Comparison of ENCODE assay signal across 1 cellular context in genomic region chr5:181221792-181222629, GRCh38.
TF ChIP-seq lines count a peak whose summit lies in the region.

No MANE protein-coding gene starts in this region.

TF ChIP-seq in K562, 482 proteins besides CTCF, POLR2A, EP300 and RAD21 (continued from another document and continues in another):
- TF ChIP-seq FOXP4 (CRISPR knock-in tag; IDR thresholded peaks at IDR 0.05; ENCODE audit: borderline replicate concordance) (no peak), BHLHE40 (IDR thresholded peaks at IDR 0.05; ENCODE audit: low read length) (peak; percentile 77), ZBTB9 (CRISPR knock-in tag; IDR thresholded peaks at IDR 0.05) (no peak; the same call in 1 of the 2 replicates), NFXL1 (CRISPR knock-in tag; IDR thresholded peaks at IDR 0.05) (no peak), NCOA2 (IDR thresholded peaks at IDR 0.05; ENCODE audit: partially characterized antibody in 2 of 2) (no peak), GATAD2B (IDR thresholded peaks at IDR 0.05; ENCODE audit: borderline replicate concordance) (peak; percentile 28; the same call in 1 of the 2 replicates), PTRF (tag; IDR thresholded peaks at IDR 0.05) (no peak), PYGO2 (tag; IDR thresholded peaks at IDR 0.05) (no peak), HLTF (IDR thresholded peaks at IDR 0.05) (no peak; the same call in 1 of the 2 replicates), HNRNPH1 (optimal IDR thresholded peaks at IDR 0.05; ENCODE audit: low read depth, low read length) (no peak), GATAD2A (IDR thresholded peaks at IDR 0.05) (0 out of 2 replicates have a peak, but pooled peaks have one; percentile 3), ZNF239 (CRISPR knock-in tag; IDR thresholded peaks at IDR 0.05) (no peak; the same call in 1 of the 2 replicates), ZNF507 (tag; conservative IDR thresholded peaks at IDR 0.05) (no peak), KLF6 (CRISPR knock-in tag; IDR thresholded peaks at IDR 0.05; ENCODE audit: borderline replicate concordance) (0 out of 2 replicates have a peak, but pooled peaks have one; percentile 54), POLR2AphosphoS2 (IDR thresholded peaks at IDR 0.05; ENCODE audit: low read length) (no peak), ZNF282 (CRISPR knock-in tag; IDR thresholded peaks at IDR 0.05) (no peak), CHD4 (IDR thresholded peaks at IDR 0.05; ENCODE audit: insufficient read depth, insufficient replicate concordance, low read depth, low read length, poor library complexity, severe bottlenecking) (peak; percentile 24), MYC (IDR thresholded peaks at IDR 0.05; ENCODE audit: low read depth, low read length) (peak; percentile 73; the same call in 1 of the 2 replicates), MYC (CRISPR knock-in tag; IDR thresholded peaks at IDR 0.05; ENCODE audit: borderline replicate concordance, low read depth) (no peak), ARNT (IDR thresholded peaks at IDR 0.05) (peak; percentile 68 to 91; a peak in 3 of 4 replicates), SRSF1 (IDR thresholded peaks at IDR 0.05; ENCODE audit: low read depth, low read length) (no peak), SNIP1 (IDR thresholded peaks at IDR 0.05; ENCODE audit: low read depth) (no peak), MTA3 (IDR thresholded peaks at IDR 0.05; ENCODE audit: borderline replicate concordance) (peak; percentile 71; the same call in 1 of the 2 replicates), USF2 (CRISPR knock-in tag; IDR thresholded peaks at IDR 0.05) (no peak), FOXA1 (IDR thresholded peaks at IDR 0.05; ENCODE audit: borderline replicate concordance) (no peak), XRCC5 (IDR thresholded peaks at IDR 0.05; ENCODE audit: low read depth, low read length) (peak; percentile 24), STAG1 (CRISPR knock-in tag; IDR thresholded peaks at IDR 0.05; ENCODE audit: borderline replicate concordance) (no peak), U2AF1 (optimal IDR thresholded peaks at IDR 0.05; ENCODE audit: low read depth, low read length) (no peak), E2F1 (CRISPR knock-in tag; IDR thresholded peaks at IDR 0.05) (peak; percentile 61; the same call in 1 of the 2 replicates), GTF2A2 (tag; IDR thresholded peaks at IDR 0.05) (no peak), MAFF (IDR thresholded peaks at IDR 0.05; ENCODE audit: low read length) (no peak), FOSL1 (tag; conservative IDR thresholded peaks at IDR 0.05) (no peak; the same call in 1 of the 2 replicates), SMARCA5 (IDR thresholded peaks at IDR 0.05) (peak; percentile 42), PTBP1 (IDR thresholded peaks at IDR 0.05; ENCODE audit: low read depth, low read length) (0 out of 2 replicates have a peak, but pooled peaks have one; percentile 59), DDX20 (tag; IDR thresholded peaks at IDR 0.05; ENCODE audit: low read depth) (no peak), KAT7 (CRISPR knock-in tag; IDR thresholded peaks at IDR 0.05; ENCODE audit: borderline replicate concordance) (no peak; the same call in 1 of the 2 replicates), ZFP1 (CRISPR knock-in tag; IDR thresholded peaks at IDR 0.05) (no peak), EWSR1 (IDR thresholded peaks at IDR 0.05; ENCODE audit: borderline replicate concordance, low read depth, partially characterized antibody) (no peak), NBN (IDR thresholded peaks at IDR 0.05; ENCODE audit: low read depth) (peak; percentile 77), SOX6 (IDR thresholded peaks at IDR 0.05) (no peak; the same call in 1 of the 2 replicates), MEF2A (IDR thresholded peaks at IDR 0.05; ENCODE audit: control insufficient read depth, low read depth, low read length) (peak; percentile 34; the same call in 1 of the 2 replicates), FOXP1 (CRISPR knock-in tag; IDR thresholded peaks at IDR 0.05) (no peak), EZH2 (IDR thresholded peaks at IDR 0.05; ENCODE audit: borderline replicate concordance, low read depth, low read length) (no peak), SAP30 (IDR thresholded peaks at IDR 0.05; ENCODE audit: borderline replicate concordance, insufficient read depth, low read depth, low read length, poor library complexity, severe bottlenecking) (no peak), KLF10 (CRISPR knock-in tag; IDR thresholded peaks at IDR 0.05) (no peak), ZNF311 (CRISPR knock-in tag; IDR thresholded peaks at IDR 0.05) (no peak), NFIX (CRISPR knock-in tag; IDR thresholded peaks at IDR 0.05; ENCODE audit: low read depth) (no peak), YBX1 (IDR thresholded peaks at IDR 0.05) (no peak), SFPQ (IDR thresholded peaks at IDR 0.05; ENCODE audit: low read depth, low read length) (no peak), HMG20B (CRISPR knock-in tag; IDR thresholded peaks at IDR 0.05) (no peak), STAT6 (CRISPR knock-in tag; IDR thresholded peaks at IDR 0.05) (peak; percentile 75; the same call in 1 of the 2 replicates), POLR2G (IDR thresholded peaks at IDR 0.05; ENCODE audit: low read depth, low read length) (peak; percentile 77), THRAP3 (IDR thresholded peaks at IDR 0.05; ENCODE audit: borderline replicate concordance) (no peak), TFAP4 (CRISPR knock-in tag; IDR thresholded peaks at IDR 0.05; ENCODE audit: borderline replicate concordance) (peak; percentile 79), L3MBTL2 (IDR thresholded peaks at IDR 0.05) (peak; percentile 88; the same call in 1 of the 2 replicates), STAT5A (IDR thresholded peaks at IDR 0.05; ENCODE audit: borderline replicate concordance, low read length) (peak; percentile 32; the same call in 1 of the 2 replicates), SIN3A (IDR thresholded peaks at IDR 0.05; ENCODE audit: borderline replicate concordance in 2 of 2, control insufficient read depth in 1 of 2, low read depth in 2 of 2, low read length in 2 of 2) (peak in 1 of 2 experiments; percentile 41; a peak in 2 of 4 replicates), SMAD4 (CRISPR knock-in tag; conservative IDR thresholded peaks at IDR 0.05) (peak; percentile 35; the same call in 1 of the 2 replicates), PURB (CRISPR knock-in tag; IDR thresholded peaks at IDR 0.05; ENCODE audit: low read depth) (no peak), NELFE (IDR thresholded peaks at IDR 0.05; ENCODE audit: insufficient read depth, insufficient read length) (no peak), LCOR (CRISPR knock-in tag; IDR thresholded peaks at IDR 0.05) (peak; percentile 63), ZNF197 (CRISPR knock-in tag; IDR thresholded peaks at IDR 0.05; ENCODE audit: low read depth) (0 out of 2 replicates have a peak, but pooled peaks have one; percentile 46), TFE3 (CRISPR knock-in tag; IDR thresholded peaks at IDR 0.05) (no peak), BACH1 (tag; IDR thresholded peaks at IDR 0.05) (no peak; the same call in 1 of the 2 replicates), FOXA3 (CRISPR knock-in tag; conservative IDR thresholded peaks at IDR 0.05 in 1 of 2, IDR thresholded peaks at IDR 0.05 in 1 of 2) (peak; percentile 90 to 94)
